1 cellular context compared by ENCODE assay signal in the genomic region with DNA sequence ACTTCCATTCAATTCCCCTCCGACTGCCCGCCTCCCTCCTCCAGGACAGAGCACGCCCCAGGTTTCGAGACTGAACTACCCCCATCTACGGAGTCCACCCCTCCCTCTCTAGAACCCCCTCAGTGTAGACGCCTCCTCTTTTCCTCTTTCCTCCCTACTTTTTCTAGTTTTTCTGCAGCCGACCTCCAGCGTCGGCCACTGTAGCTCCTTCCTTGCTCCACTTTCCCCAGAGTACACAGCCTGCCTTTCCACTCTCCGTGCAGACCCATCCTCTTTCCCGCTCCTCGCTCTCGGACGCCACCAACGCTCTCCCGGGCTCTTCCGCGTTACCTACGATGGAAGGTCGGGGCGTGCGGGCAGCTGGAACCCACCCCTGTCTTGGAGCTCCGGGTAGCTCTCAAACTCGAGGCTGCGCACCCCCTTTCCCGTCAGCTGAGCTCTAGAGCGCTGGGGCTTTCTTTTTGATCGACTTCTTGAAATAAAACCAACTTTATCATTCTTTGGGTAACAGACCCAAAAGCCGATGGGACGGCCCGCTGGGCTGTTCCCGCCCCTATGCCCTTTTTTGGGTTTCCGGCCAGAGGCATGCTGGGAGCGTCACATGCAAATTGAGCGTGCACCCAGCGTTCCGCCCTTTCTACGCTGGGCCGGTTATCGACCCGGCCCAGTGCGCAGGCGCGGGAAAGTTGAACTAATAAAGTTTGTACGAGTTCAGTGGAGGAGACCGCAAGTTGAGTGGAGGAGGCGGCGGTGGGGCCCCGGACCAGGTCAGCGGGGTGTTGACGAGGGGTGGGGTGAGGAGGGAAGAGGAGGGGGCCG.
A peak's percentile ranks its signal among the peaks of the same experiment; 100 is the strongest.
TF ChIP-seq lines count a peak whose summit lies in the region.

A gene with protein sequence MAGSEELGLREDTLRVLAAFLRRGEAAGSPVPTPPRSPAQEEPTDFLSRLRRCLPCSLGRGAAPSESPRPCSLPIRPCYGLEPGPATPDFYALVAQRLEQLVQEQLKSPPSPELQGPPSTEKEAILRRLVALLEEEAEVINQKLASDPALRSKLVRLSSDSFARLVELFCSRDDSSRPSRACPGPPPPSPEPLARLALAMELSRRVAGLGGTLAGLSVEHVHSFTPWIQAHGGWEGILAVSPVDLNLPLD (plus strand): TSS at position 633 of the 819 bp plus-strand sequence. CDS start 760 bp downstream, outside the sequence.
A gene with protein sequence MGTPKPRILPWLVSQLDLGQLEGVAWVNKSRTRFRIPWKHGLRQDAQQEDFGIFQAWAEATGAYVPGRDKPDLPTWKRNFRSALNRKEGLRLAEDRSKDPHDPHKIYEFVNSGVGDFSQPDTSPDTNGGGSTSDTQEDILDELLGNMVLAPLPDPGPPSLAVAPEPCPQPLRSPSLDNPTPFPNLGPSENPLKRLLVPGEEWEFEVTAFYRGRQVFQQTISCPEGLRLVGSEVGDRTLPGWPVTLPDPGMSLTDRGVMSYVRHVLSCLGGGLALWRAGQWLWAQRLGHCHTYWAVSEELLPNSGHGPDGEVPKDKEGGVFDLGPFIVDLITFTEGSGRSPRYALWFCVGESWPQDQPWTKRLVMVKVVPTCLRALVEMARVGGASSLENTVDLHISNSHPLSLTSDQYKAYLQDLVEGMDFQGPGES (minus strand): TSS at position 557 of the 819 bp plus-strand sequence. CDS start 1,019 bp downstream, outside the sequence.

TF ChIP-seq in HepG2, 621 proteins besides CTCF, POLR2A, EP300 and RAD21 (continued from another document and continues in another):
- TF ChIP-seq, protein P1, sequence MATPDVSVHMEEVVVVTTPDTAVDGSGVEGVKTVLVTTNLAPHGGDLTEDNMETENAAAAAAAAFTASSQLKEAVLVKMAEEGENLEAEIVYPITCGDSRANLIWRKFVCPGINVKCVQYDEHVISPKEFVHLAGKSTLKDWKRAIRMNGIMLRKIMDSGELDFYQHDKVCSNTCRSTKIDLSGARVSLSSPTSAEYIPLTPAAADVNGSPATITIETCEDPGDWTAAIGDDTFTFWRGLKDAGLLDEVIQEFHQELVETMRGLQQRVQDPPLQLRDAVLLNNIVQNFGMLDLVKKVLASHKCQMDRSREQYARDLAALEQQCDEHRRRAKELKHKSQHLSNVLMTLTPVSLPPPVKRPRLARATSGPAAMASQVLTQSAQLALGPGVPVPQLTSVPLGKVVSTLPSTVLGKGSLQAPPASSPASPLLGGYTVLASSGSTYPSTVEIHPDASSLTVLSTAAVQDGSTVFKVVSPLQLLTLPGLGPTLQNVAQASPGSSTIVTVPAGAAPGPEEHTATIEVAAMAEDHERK (CRISPR knock-in tag; IDR thresholded peaks at IDR 0.05; ENCODE audit: low read depth), result peak; percentile 97
- TF ChIP-seq ZNF549 (CRISPR knock-in tag; IDR thresholded peaks at IDR 0.05) (no peak), FOXK1 (CRISPR knock-in tag; IDR thresholded peaks at IDR 0.05; ENCODE audit: borderline replicate concordance, low read depth) (peak; percentile 64; the same call in 1 of the 2 replicates), RBFOX2 (IDR thresholded peaks at IDR 0.05; ENCODE audit: low read depth, low read length) (peak; percentile 54; the same call in 1 of the 2 replicates), KMT2B (CRISPR knock-in tag; IDR thresholded peaks at IDR 0.05) (peak; percentile 45; the same call in 1 of the 2 replicates), ZNF772 (CRISPR knock-in tag; IDR thresholded peaks at IDR 0.05) (no peak), ZNF816 (CRISPR knock-in tag; IDR thresholded peaks at IDR 0.05; ENCODE audit: borderline replicate concordance) (no peak), FOXA1 (IDR thresholded peaks at IDR 0.05) (no peak), FOXA1 (CRISPR knock-in tag; IDR thresholded peaks at IDR 0.05) (no peak), PPARG (CRISPR knock-in tag; conservative IDR thresholded peaks at IDR 0.05) (0 out of 2 replicates have a peak, but pooled peaks have one; percentile 29), SOX13 (IDR thresholded peaks at IDR 0.05) (no peak), SOX13 (CRISPR knock-in tag; conservative IDR thresholded peaks at IDR 0.05 in 1 of 2, IDR thresholded peaks at IDR 0.05 in 1 of 2) (no peak), NPAS2 (CRISPR knock-in tag; IDR thresholded peaks at IDR 0.05; ENCODE audit: borderline replicate concordance) (no peak), ZNF580 (CRISPR knock-in tag; IDR thresholded peaks at IDR 0.05; ENCODE audit: borderline replicate concordance, low read depth) (peak; percentile 48; the same call in 1 of the 2 replicates), FOXP4 (CRISPR knock-in tag; IDR thresholded peaks at IDR 0.05) (peak; percentile 61), PAX8 (CRISPR knock-in tag; IDR thresholded peaks at IDR 0.05; ENCODE audit: borderline replicate concordance) (peak; percentile 72; the same call in 1 of the 2 replicates), ZNF430 (CRISPR knock-in tag; IDR thresholded peaks at IDR 0.05) (peak; percentile 63; the same call in 1 of the 2 replicates), DR1 (CRISPR knock-in tag; IDR thresholded peaks at IDR 0.05) (no peak; the same call in 1 of the 2 replicates), KDM5A (IDR thresholded peaks at IDR 0.05; ENCODE audit: borderline replicate concordance, low read length) (peak; percentile 86; the same call in 1 of the 2 replicates), ZMAT3 (CRISPR knock-in tag; conservative IDR thresholded peaks at IDR 0.05) (peak; percentile 39; the same call in 1 of the 2 replicates), ZNF282 (IDR thresholded peaks at IDR 0.05; ENCODE audit: partially characterized antibody) (no peak), PHF8 (CRISPR knock-in tag; IDR thresholded peaks at IDR 0.05) (peak; percentile 64; the same call in 1 of the 2 replicates), KDM4B (CRISPR knock-in tag; IDR thresholded peaks at IDR 0.05) (no peak), ZNF205 (CRISPR knock-in tag; IDR thresholded peaks at IDR 0.05) (no peak), ZSCAN5A (CRISPR knock-in tag; IDR thresholded peaks at IDR 0.05; ENCODE audit: borderline replicate concordance) (no peak), ZNF839 (CRISPR knock-in tag; IDR thresholded peaks at IDR 0.05; ENCODE audit: borderline replicate concordance) (no peak), KLF6 (CRISPR knock-in tag; IDR thresholded peaks at IDR 0.05) (0 out of 2 replicates have a peak, but pooled peaks have one; percentile 47), IRF1 (CRISPR knock-in tag; IDR thresholded peaks at IDR 0.05; ENCODE audit: low read depth) (no peak), KAT2B (IDR thresholded peaks at IDR 0.05; ENCODE audit: borderline replicate concordance, low read depth, low read length) (peak; percentile 78), ZNF773 (CRISPR knock-in tag; IDR thresholded peaks at IDR 0.05; ENCODE audit: borderline replicate concordance) (no peak), ZNF605 (CRISPR knock-in tag; IDR thresholded peaks at IDR 0.05) (peak; percentile 77), BORCS8-MEF2B (CRISPR knock-in tag; IDR thresholded peaks at IDR 0.05) (no peak), SRSF9 (IDR thresholded peaks at IDR 0.05; ENCODE audit: borderline replicate concordance, insufficient read depth, low read depth, low read length, poor library complexity, severe bottlenecking) (no peak)
- TF ChIP-seq, protein P2, sequence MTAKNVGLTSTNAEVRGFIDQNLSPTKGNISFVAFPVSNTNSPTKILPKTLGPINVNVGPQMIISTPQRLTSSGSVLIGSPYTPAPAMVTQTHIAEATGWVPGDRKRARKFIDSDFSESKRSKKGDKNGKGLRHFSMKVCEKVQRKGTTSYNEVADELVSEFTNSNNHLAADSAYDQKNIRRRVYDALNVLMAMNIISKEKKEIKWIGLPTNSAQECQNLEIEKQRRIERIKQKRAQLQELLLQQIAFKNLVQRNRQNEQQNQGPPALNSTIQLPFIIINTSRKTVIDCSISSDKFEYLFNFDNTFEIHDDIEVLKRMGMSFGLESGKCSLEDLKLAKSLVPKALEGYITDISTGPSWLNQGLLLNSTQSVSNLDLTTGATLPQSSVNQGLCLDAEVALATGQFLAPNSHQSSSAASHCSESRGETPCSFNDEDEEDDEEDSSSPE (CRISPR knock-in tag; IDR thresholded peaks at IDR 0.05), result peak; percentile 89
- TF ChIP-seq, protein P3, sequence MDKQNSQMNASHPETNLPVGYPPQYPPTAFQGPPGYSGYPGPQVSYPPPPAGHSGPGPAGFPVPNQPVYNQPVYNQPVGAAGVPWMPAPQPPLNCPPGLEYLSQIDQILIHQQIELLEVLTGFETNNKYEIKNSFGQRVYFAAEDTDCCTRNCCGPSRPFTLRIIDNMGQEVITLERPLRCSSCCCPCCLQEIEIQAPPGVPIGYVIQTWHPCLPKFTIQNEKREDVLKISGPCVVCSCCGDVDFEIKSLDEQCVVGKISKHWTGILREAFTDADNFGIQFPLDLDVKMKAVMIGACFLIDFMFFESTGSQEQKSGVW (CRISPR knock-in tag; IDR thresholded peaks at IDR 0.05; ENCODE audit: borderline replicate concordance), result no peak
- TF ChIP-seq, protein P4, sequence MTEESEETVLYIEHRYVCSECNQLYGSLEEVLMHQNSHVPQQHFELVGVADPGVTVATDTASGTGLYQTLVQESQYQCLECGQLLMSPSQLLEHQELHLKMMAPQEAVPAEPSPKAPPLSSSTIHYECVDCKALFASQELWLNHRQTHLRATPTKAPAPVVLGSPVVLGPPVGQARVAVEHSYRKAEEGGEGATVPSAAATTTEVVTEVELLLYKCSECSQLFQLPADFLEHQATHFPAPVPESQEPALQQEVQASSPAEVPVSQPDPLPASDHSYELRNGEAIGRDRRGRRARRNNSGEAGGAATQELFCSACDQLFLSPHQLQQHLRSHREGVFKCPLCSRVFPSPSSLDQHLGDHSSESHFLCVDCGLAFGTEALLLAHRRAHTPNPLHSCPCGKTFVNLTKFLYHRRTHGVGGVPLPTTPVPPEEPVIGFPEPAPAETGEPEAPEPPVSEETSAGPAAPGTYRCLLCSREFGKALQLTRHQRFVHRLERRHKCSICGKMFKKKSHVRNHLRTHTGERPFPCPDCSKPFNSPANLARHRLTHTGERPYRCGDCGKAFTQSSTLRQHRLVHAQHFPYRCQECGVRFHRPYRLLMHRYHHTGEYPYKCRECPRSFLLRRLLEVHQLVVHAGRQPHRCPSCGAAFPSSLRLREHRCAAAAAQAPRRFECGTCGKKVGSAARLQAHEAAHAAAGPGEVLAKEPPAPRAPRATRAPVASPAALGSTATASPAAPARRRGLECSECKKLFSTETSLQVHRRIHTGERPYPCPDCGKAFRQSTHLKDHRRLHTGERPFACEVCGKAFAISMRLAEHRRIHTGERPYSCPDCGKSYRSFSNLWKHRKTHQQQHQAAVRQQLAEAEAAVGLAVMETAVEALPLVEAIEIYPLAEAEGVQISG (CRISPR knock-in tag; IDR thresholded peaks at IDR 0.05), result peak; percentile 67
- TF ChIP-seq, protein P5, sequence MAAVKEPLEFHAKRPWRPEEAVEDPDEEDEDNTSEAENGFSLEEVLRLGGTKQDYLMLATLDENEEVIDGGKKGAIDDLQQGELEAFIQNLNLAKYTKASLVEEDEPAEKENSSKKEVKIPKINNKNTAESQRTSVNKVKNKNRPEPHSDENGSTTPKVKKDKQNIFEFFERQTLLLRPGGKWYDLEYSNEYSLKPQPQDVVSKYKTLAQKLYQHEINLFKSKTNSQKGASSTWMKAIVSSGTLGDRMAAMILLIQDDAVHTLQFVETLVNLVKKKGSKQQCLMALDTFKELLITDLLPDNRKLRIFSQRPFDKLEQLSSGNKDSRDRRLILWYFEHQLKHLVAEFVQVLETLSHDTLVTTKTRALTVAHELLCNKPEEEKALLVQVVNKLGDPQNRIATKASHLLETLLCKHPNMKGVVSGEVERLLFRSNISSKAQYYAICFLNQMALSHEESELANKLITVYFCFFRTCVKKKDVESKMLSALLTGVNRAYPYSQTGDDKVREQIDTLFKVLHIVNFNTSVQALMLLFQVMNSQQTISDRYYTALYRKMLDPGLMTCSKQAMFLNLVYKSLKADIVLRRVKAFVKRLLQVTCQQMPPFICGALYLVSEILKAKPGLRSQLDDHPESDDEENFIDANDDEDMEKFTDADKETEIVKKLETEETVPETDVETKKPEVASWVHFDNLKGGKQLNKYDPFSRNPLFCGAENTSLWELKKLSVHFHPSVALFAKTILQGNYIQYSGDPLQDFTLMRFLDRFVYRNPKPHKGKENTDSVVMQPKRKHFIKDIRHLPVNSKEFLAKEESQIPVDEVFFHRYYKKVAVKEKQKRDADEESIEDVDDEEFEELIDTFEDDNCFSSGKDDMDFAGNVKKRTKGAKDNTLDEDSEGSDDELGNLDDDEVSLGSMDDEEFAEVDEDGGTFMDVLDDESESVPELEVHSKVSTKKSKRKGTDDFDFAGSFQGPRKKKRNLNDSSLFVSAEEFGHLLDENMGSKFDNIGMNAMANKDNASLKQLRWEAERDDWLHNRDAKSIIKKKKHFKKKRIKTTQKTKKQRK (IDR thresholded peaks at IDR 0.05; ENCODE audit: low read length), result no peak
